Comparison of ENCODE assay signal across 1 cellular context in genomic region chr1:213983589-213984386, GRCh38.
TF ChIP-seq lines count a peak whose summit lies in the region.

No MANE protein-coding gene starts in this region.

TF ChIP-seq in K562, 482 proteins besides CTCF, POLR2A, EP300 and RAD21 (continued from another document):
- TF ChIP-seq, protein P1, sequence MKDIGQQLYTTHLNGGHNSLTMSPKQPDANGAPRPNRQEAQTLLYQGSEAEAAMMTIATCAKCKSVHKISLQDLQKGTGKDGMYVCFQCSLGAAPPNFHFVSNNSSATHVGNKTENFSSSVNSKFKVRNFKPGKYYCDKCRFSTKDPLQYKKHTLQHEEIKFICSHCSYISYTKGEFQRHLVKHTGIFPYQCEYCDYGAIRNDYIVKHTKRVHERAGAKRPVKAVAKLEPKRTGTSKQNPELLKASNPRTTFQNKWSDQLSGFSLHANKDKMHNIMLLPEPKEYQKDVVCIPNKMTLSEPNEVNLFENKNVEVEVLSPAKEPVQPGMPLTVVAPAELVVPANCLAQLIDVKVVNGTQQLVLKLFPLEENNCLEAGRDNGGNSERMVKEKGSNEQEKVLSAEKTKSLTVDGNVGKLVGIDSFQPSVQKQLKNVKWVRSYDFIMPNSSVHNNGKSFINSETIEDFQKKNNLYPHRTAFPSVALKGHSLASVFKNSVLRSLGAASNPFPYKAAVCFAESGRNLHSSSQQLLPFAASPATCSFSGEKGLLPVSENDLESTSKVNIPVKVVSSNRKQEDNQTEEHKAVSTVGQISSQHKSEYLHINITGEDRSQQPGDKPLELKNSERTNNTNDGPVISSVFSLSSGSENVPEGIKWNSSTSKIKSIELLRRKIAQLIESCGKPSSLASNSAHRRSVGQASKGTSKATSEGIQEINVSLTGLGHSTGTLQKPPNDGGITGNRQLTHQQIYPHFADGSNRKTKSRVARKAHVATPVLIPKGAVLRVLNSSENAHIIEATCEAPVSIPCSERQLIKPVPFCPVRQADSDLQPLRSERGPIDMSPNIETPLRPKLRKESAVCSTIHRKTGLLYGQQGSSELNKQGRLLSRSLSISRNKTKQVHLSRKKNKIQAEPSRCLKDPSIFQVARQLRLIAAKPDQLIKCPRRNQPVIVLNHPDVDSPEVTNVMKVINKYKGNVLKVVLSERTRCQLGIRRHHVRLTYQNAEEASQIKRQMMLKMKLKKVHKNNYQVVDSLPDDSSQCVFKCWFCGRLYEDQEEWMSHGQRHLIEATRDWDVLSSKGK (CRISPR knock-in tag; IDR thresholded peaks at IDR 0.05) = no peak
- no peak for TF ChIP-seq ZNF354B (CRISPR knock-in tag; IDR thresholded peaks at IDR 0.05)
- TF ChIP-seq SMARCA5 (IDR thresholded peaks at IDR 0.05) = no peak
- no peak for TF ChIP-seq ZNF239 (CRISPR knock-in tag; IDR thresholded peaks at IDR 0.05)
